Comparison of ENCODE assay signal across 13 cellular contexts in genomic region chr2:101153077-101153707, GRCh38. TPM values are rescaled to one million over a fixed set of nuclear protein-coding genes. Genes with fewer than 3 reads are reported as not detected.
DNase-seq lines count a peak whose midpoint lies in the region; ATAC-seq and TF ChIP-seq lines count a peak whose summit lies in the region.
"Had no signal": no experiment of that assay in that cellular context is flagged by ENCODE, and none has a peak within 500 bp of the region (broad histone marks: within the 10 kb centered on the region; RNA-seq: fewer than 3 reads in every experiment).

No MANE protein-coding gene starts in this region.

- TF ChIP-seq CTCF in RWPE2 (IDR thresholded peaks at IDR 0.05; ENCODE audit: poor library complexity, severe bottlenecking) (peak; percentile 71), GM10266 (IDR thresholded peaks at IDR 0.05; ENCODE audit: control insufficient read depth, insufficient read depth, low read depth, missing control alignments) (no peak)

- peaks cover 40% of the 10 kb centered on the region for H3K27me3 Mint-ChIP-seq in stimulated activated naive CD8-positive, alpha-beta T cell treated with anti-CD3 and anti-CD28 coated beads, Interleukin-15, Interleukin-2, amounts not matched to agents 100 ng/mL and 50 ng/mL, for 24 hours
- H3K27me3 Mint-ChIP-seq in stimulated activated naive CD8-positive, alpha-beta T cell treated with anti-CD3 and anti-CD28 coated beads, Interleukin-15, amount 100 ng/mL, for 72 hours = peaks cover 46% of the 10 kb centered on the region
- H3K27me3 Mint-ChIP-seq in naive thymus-derived CD8-positive, alpha-beta T cell = peaks cover 0 to 10% (median 3%) of the 10 kb centered on the region in 5 donors

- H3K36me3 Mint-ChIP-seq in stimulated activated naive CD8-positive, alpha-beta T cell treated with anti-CD3 and anti-CD28 coated beads, Interleukin-15, Interleukin-2, amounts not matched to agents 100 ng/mL and 50 ng/mL, for 24 hours (ENCODE audit: low read depth) = no peaks in the 10 kb centered on the region
- H3K36me3 Mint-ChIP-seq in naive thymus-derived CD8-positive, alpha-beta T cell = no peaks in the 10 kb centered on the region
- H3K36me3 Mint-ChIP-seq: activated naive CD8-positive, alpha-beta T cell treated with anti-CD3 and anti-CD28 coated beads, Interleukin-2, amount 10 ng/mL, durations not matched to agents 7 days and 5 days; stimulated activated naive B cell treated with anti-CD40 and anti-IgM and Interleukin-4, amounts not matched to agents 10 μg/mL and 1 μg/mL and 100 μg/mL, for 72 hours had no signal

- no peak overlapping the region for H3K27ac Mint-ChIP-seq in stimulated activated naive CD8-positive, alpha-beta T cell treated with anti-CD3 and anti-CD28 coated beads, Interleukin-15, Interleukin-2, amounts not matched to agents 100 ng/mL and 50 ng/mL, for 24 hours
- no peak overlapping the region for H3K27ac Mint-ChIP-seq in stimulated activated naive CD8-positive, alpha-beta T cell treated with anti-CD3 and anti-CD28 coated beads, Interleukin-15, amount 100 ng/mL, for 72 hours
- peak overlapping the region in 3 of 10 donors; percentile 5 to 67 (median 18) for H3K27ac Mint-ChIP-seq in naive thymus-derived CD8-positive, alpha-beta T cell
- H3K27ac Mint-ChIP-seq: activated naive CD8-positive, alpha-beta T cell treated with anti-CD3 and anti-CD28 coated beads, Interleukin-2, amount 10 ng/mL, durations not matched to agents 7 days and 5 days had no signal

- no peaks in the 10 kb centered on the region for H3K9me3 ChIP-seq in RWPE2 (ENCODE audit: severe bottlenecking)
- H3K9me3 ChIP-seq: upper lobe of left lung had no signal

- DNase-seq in stimulated activated naive CD8-positive, alpha-beta T cell treated with anti-CD3 and anti-CD28 coated beads, Interleukin-15, amount 100 ng/mL, for 72 hours = no peak
- DNase-seq in RWPE2 (ENCODE audit: low spot score) = no peak
- DNase-seq in naive thymus-derived CD8-positive, alpha-beta T cell = no peak
- no peak for DNase-seq in 8988T
- no peak for DNase-seq in globus pallidus (ENCODE audit: low spot score)
- DNase-seq in GM10266 (ENCODE audit: extremely low spot score) = no peak
- DNase-seq: T-helper 9 cell had no signal

- H3K4me1 Mint-ChIP-seq in stimulated activated naive CD8-positive, alpha-beta T cell treated with anti-CD3 and anti-CD28 coated beads, Interleukin-15, Interleukin-2, amounts not matched to agents 100 ng/mL and 50 ng/mL, for 24 hours (ENCODE audit: low read depth) = peaks cover 28% of the 10 kb centered on the region
- peaks cover 39% of the 10 kb centered on the region for H3K4me1 Mint-ChIP-seq in stimulated activated naive CD8-positive, alpha-beta T cell treated with anti-CD3 and anti-CD28 coated beads, Interleukin-15, amount 100 ng/mL, for 72 hours
- peaks cover 15 to 34% (median 28%) of the 10 kb centered on the region in 4 donors for H3K4me1 Mint-ChIP-seq in naive thymus-derived CD8-positive, alpha-beta T cell

- no peak overlapping the region for H3K27ac ChIP-seq in RWPE2 (ENCODE audit: poor library complexity, severe bottlenecking)
- H3K27ac ChIP-seq: foreskin keratinocyte had no signal

- TF ChIP-seq POLR2A in GM18505 (IDR thresholded peaks at IDR 0.05; ENCODE audit: borderline replicate concordance, extremely low read depth, insufficient read depth, insufficient read length) = no peak

- POLR2A ChIA-PET in naive thymus-derived CD8-positive, alpha-beta T cell (lab: Charles Lee) = no interaction called here

- H3K4me1 ChIP-seq in RWPE2 (ENCODE audit: insufficient read depth, poor library complexity, severe bottlenecking) = peaks cover 19% of the 10 kb centered on the region

- no peak overlapping the region for H3K4me3 ChIP-seq in RWPE2 (ENCODE audit: severe bottlenecking)

- ATAC-seq in stimulated activated naive CD8-positive, alpha-beta T cell treated with anti-CD3 and anti-CD28 coated beads, Interleukin-15, amount 100 ng/mL, for 72 hours = no peak
- ATAC-seq in RWPE2 (ENCODE audit: low read depth) (no peak), GM18505 (IDR thresholded peaks at IDR 0.05; ENCODE audit: unreplicated experiment) (no peak)
- ATAC-seq in naive thymus-derived CD8-positive, alpha-beta T cell = no peak
- ATAC-seq: foreskin keratinocyte had no signal

- H3K4me3 Mint-ChIP-seq in stimulated activated naive CD8-positive, alpha-beta T cell treated with anti-CD3 and anti-CD28 coated beads, Interleukin-15, Interleukin-2, amounts not matched to agents 100 ng/mL and 50 ng/mL, for 24 hours = peak overlapping the region; percentile 75
- no peak overlapping the region for H3K4me3 Mint-ChIP-seq in stimulated activated naive CD8-positive, alpha-beta T cell treated with anti-CD3 and anti-CD28 coated beads, Interleukin-15, amount 100 ng/mL, for 72 hours
- H3K4me3 Mint-ChIP-seq in naive thymus-derived CD8-positive, alpha-beta T cell = peak overlapping the region in 6 of 10 donors; percentile 2 to 92 (median 84)

- H3K27me3 ChIP-seq in RWPE2 (ENCODE audit: insufficient read depth, poor library complexity, severe bottlenecking) = no peaks in the 10 kb centered on the region
- H3K27me3 ChIP-seq: foreskin keratinocyte, upper lobe of left lung had no signal

- no peaks in the 10 kb centered on the region for H3K36me3 ChIP-seq in RWPE2 (ENCODE audit: low read depth)
- H3K36me3 ChIP-seq: upper lobe of left lung had no signal

- H3K9me3 Mint-ChIP-seq in stimulated activated naive CD8-positive, alpha-beta T cell treated with anti-CD3 and anti-CD28 coated beads, Interleukin-15, Interleukin-2, amounts not matched to agents 100 ng/mL and 50 ng/mL, for 24 hours = no peaks in the 10 kb centered on the region
- no peaks in the 10 kb centered on the region for H3K9me3 Mint-ChIP-seq in stimulated activated naive CD8-positive, alpha-beta T cell treated with anti-CD3 and anti-CD28 coated beads, Interleukin-15, amount 100 ng/mL, for 72 hours
- no peaks in the 10 kb centered on the region for H3K9me3 Mint-ChIP-seq in naive thymus-derived CD8-positive, alpha-beta T cell
- H3K9me3 Mint-ChIP-seq: activated naive CD8-positive, alpha-beta T cell treated with anti-CD3 and anti-CD28 coated beads, Interleukin-2, amount 10 ng/mL, durations not matched to agents 7 days and 5 days; stimulated activated naive B cell treated with anti-CD40 and anti-IgM and Interleukin-4, amounts not matched to agents 10 μg/mL and 1 μg/mL and 100 μg/mL, for 72 hours had no signal

RNA-seq across cellular contexts. Expression of gene TBC1D8, which starts 2.0 kb away (rescaled TPM):
- total RNA-seq in naive thymus-derived CD8-positive, alpha-beta T cell = 1 to 10 TPM; 2.5 to 2.6 TPM
- polyA plus RNA-seq in naive thymus-derived CD8-positive, alpha-beta T cell = under 1 TPM; 0.20 to 0.66 (median 0.59) TPM

Comparison
In these comparisons a context has a peak if more than half of its experiments do, and no peak if none do; other contexts are left out.
1. H3K4me3 Mint-ChIP-seq: peak in stimulated activated naive CD8-positive, alpha-beta T cell treated with anti-CD3 and anti-CD28 coated beads, Interleukin-15, Interleukin-2, amounts not matched to agents 100 ng/mL and 50 ng/mL, for 24 hours (single experiment) and naive thymus-derived CD8-positive, alpha-beta T cell (6 of 10); none in stimulated activated naive CD8-positive, alpha-beta T cell treated with anti-CD3 and anti-CD28 coated beads, Interleukin-15, amount 100 ng/mL, for 72 hours (0 of 2).